20 cellular contexts compared by ENCODE assay signal in the genomic region with DNA sequence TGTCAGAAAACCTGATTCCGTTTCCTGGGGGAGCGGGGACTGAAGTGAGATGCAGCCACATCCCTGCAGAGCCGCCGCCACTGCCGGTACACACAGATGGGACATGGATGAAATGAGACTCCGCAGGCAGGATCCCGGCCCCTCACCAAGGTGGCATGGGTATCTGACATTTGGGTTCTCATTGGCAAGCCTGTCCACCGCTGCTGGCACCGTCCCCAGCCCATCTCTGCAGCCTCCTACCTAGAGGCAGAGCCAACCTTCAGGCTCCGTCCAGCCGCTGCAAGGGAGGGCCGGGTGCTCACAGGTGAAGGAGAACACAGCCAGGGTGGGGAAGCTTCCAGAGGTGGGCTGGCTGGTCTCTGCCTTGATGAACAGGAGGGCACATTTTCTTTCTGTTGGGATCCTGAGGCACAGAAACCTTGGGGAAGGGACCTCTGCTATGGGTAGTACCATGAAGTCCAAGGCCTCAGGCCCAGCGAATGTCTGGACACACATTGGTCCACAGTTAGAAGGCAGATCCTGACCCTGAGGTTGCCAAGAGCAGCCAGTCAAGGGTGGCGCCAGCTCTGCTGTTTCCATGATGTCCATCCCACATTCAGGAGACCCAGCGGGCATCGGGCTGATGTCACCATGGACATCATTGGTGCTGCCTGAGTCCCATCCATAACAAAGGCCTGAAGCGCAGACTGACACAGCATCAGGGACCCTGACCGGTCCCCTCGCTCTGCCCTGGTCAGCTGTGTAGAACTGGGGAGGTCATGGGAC.
"Had no signal": no experiment of that assay in that cellular context is flagged by ENCODE, and none has a peak within 500 bp of the region (broad histone marks: within the 10 kb centered on the region; RNA-seq: fewer than 3 reads in every experiment).

No MANE protein-coding gene starts in this region.

- H3K27me3 Mint-ChIP-seq: stimulated activated naive CD8-positive, alpha-beta T cell treated with anti-CD3 and anti-CD28 coated beads, Interleukin-15, Interleukin-2, amounts not matched to agents 100 ng/mL and 50 ng/mL, for 24 hours had no signal

- H3K36me3 ChIP-seq: esophagus muscularis mucosa, gastrocnemius medialis, ovary, right lobe of liver, tibial artery, upper lobe of right lung, vagina had no signal

- H3K27ac Mint-ChIP-seq: dendritic cell treated with granulocyte-macrophage colony-stimulating factor and Interleukin-4, amounts not matched to agents 40 ng/mL and 50 ng/mL, for 4 days; effector memory CD8-positive, alpha-beta T cell; stimulated activated memory B cell treated with anti-CD40 and anti-IgM and Interleukin-4, amounts not matched to agents 10 μg/mL and 1 μg/mL and 100 μg/mL, for 72 hours; stimulated activated naive CD8-positive, alpha-beta T cell treated with anti-CD3 and anti-CD28 coated beads, Interleukin-15, Interleukin-2, amounts not matched to agents 100 ng/mL and 50 ng/mL, for 24 hours had no signal

- ATAC-seq: effector memory CD8-positive, alpha-beta T cell; gastrocnemius medialis; naive thymus-derived CD4-positive, alpha-beta T cell; right lobe of liver; stimulated activated memory B cell treated with anti-CD40 and anti-IgM and Interleukin-4, amounts not matched to agents 10 μg/mL and 1 μg/mL and 100 μg/mL, for 72 hours; upper lobe of right lung had no signal

- H3K4me1 ChIP-seq: esophagus muscularis mucosa, gastrocnemius medialis, right lobe of liver, tibial artery, upper lobe of right lung, vagina had no signal

- H3K9me3 ChIP-seq: gastrocnemius medialis, ovary, right lobe of liver, tibial artery, upper lobe of right lung, vagina had no signal

- H3K4me3 Mint-ChIP-seq: dendritic cell treated with granulocyte-macrophage colony-stimulating factor and Interleukin-4, amounts not matched to agents 40 ng/mL and 50 ng/mL, for 4 days; effector memory CD8-positive, alpha-beta T cell; naive thymus-derived CD4-positive, alpha-beta T cell; neural crest cell; stimulated activated memory B cell treated with anti-CD40 and anti-IgM and Interleukin-4, amounts not matched to agents 10 μg/mL and 1 μg/mL and 100 μg/mL, for 72 hours; stimulated activated naive CD8-positive, alpha-beta T cell treated with anti-CD3 and anti-CD28 coated beads, Interleukin-15, Interleukin-2, amounts not matched to agents 100 ng/mL and 50 ng/mL, for 24 hours had no signal

- H3K27me3 ChIP-seq: gastrocnemius medialis, ovary, right lobe of liver, upper lobe of right lung, vagina had no signal

- DNase-seq: effector memory CD8-positive, alpha-beta T cell; gastrocnemius medialis; islet precursor cell; mammary epithelial cell; nucleus accumbens; ovary; right lobe of liver; stimulated activated CD4-positive, alpha-beta T cell treated with anti-CD3 and anti-CD28 coated beads, Interleukin-15, amount 100 ng/mL, for 24 hours; stimulated activated CD4-positive, alpha-beta T cell treated with anti-CD3 and anti-CD28 coated beads, Interleukin-1b, Interleukin-23, amount 100 ng/mL, for 48 hours; stimulated activated CD4-positive, alpha-beta T cell treated with anti-CD3 and anti-CD28 coated beads, Interleukin-4, amount 100 ng/mL, for 24 hours; tibial artery; upper lobe of right lung had no signal

- H3K36me3 Mint-ChIP-seq: stimulated activated memory B cell treated with anti-CD40 and anti-IgM and Interleukin-4, amounts not matched to agents 10 μg/mL and 1 μg/mL and 100 μg/mL, for 72 hours had no signal

- H3K27ac ChIP-seq: epithelial cell of prostate, esophagus muscularis mucosa, gastrocnemius medialis, ovary, right lobe of liver, tibial artery, upper lobe of right lung, vagina had no signal

- H3K4me3 ChIP-seq: esophagus muscularis mucosa, gastrocnemius medialis, ovary, right lobe of liver, tibial artery, upper lobe of right lung, vagina had no signal
